Comparison of ENCODE assay signal across 8 cellular contexts in genomic region chr10:118423800-118424479, GRCh38.
DNase-seq lines count a peak whose midpoint lies in the region; ATAC-seq, FAIRE-seq and TF ChIP-seq lines count a peak whose summit lies in the region.

No MANE protein-coding gene starts in this region.

- H3K9me3 Mint-ChIP-seq in activated CD4-positive, alpha-beta T cell treated with anti-CD3 and anti-CD28 coated beads for 36 hours (ENCODE audit: low read depth), result no peaks in the 10 kb centered on the region

- DNase-seq in AG09309 (ENCODE audit: low read depth) (peak; percentile 59), NCI-H460 (ENCODE audit: extremely low read depth, low read depth) (peak; percentile 86), colonic mucosa (peak; percentile 73), HepG2 (ENCODE audit: low spot score) (peak; percentile 89)
- DNase-seq in activated CD4-positive, alpha-beta T cell treated with anti-CD3 and anti-CD28 coated beads for 36 hours, result peak; percentile 87
- peak; percentile 22 to 74 (median 36) for DNase-seq in stimulated activated CD4-positive, alpha-beta T cell treated with anti-CD3 and anti-CD28 coated beads, TNF-alpha, amount 100 ng/mL, for 24 hours (ENCODE audit: low read depth in 3 of 3)

- no peaks in the 10 kb centered on the region for H3K79me2 ChIP-seq in HepG2 (ENCODE audit: insufficient read depth, low read length)

- CTCF ChIA-PET in activated CD4-positive, alpha-beta T cell treated with anti-CD3 and anti-CD28 coated beads for 36 hours (lab: Charles Lee), result interaction anchor here (0.5 to 1.9 kb wide), 7 partner anchors 8 to 972 kb away, joined by 3 to 6 read pairs (median 3); no protein-coding TSS in a partner anchor
- CTCF ChIA-PET in HepG2 (lab: Yijun Ruan, JAX; ENCODE audit: low intra/inter-chr PET ratio, low total read pairs), result interaction anchor here (1.1 to 1.3 kb wide), 3 partner anchors 115 to 928 kb away, joined by 4 to 5 read pairs (median 5); no protein-coding TSS in a partner anchor

- in situ Hi-C loops in HepG2 (cut with HindIII; ENCODE audit: extremely low pct_ligation_motif_present, low pct_unique_long_range_greater_than_20kb), result no loop called here

- TF ChIP-seq EP300 in HepG2 (IDR thresholded peaks at IDR 0.05; ENCODE audit: low read depth in 2 of 2, low read length in 2 of 2) (no peak), HepG2 (CRISPR knock-in tag; IDR thresholded peaks at IDR 0.05; ENCODE audit: borderline replicate concordance) (no peak)

- no peak for TF ChIP-seq POLR2A in HepG2 (IDR thresholded peaks at IDR 0.05; ENCODE audit: insufficient read depth in 1 of 2, low read depth in 2 of 2, low read length in 2 of 2)

- no peak overlapping the region for H2AFZ ChIP-seq in HepG2 (ENCODE audit: low read length)

- FAIRE-seq in HepG2 (lab: Jason Lieb, UNC), result peak; percentile 74

- no TSS peak for BruUV-seq in HepG2 (replicated peaks; lab: Mats Ljungman, UMichigan)

- H3K36me3 Mint-ChIP-seq in activated CD4-positive, alpha-beta T cell treated with anti-CD3 and anti-CD28 coated beads for 36 hours (ENCODE audit: low read depth), result no peaks in the 10 kb centered on the region

- TF ChIP-seq CTCF in AG09309 (IDR thresholded peaks at IDR 0.05; ENCODE audit: control insufficient read depth, insufficient read depth, low read depth, low read length, missing control alignments) (peak; percentile 87), colonic mucosa (IDR thresholded peaks at IDR 0.05) (peak; percentile 70), HepG2 (CRISPR knock-in tag; IDR thresholded peaks at IDR 0.05) (peak; percentile 81)

- H3K4me1 ChIP-seq in colonic mucosa (no peaks in the 10 kb centered on the region), HepG2 (ENCODE audit: insufficient read depth, low read length) (no peaks in the 10 kb centered on the region)

- peaks cover 2% of the 10 kb centered on the region for H3K4me1 Mint-ChIP-seq in activated CD4-positive, alpha-beta T cell treated with anti-CD3 and anti-CD28 coated beads for 36 hours

- H3K27ac ChIP-seq in colonic mucosa (no peak overlapping the region), HepG2 (ENCODE audit: extremely low read length, insufficient read depth, low read length) (no peak overlapping the region)

- no peaks in the 10 kb centered on the region for H4K20me1 ChIP-seq in HepG2 (ENCODE audit: insufficient read depth, low read length)

- peak; percentile 84 for ATAC-seq in GM18909 (IDR thresholded peaks at IDR 0.05; ENCODE audit: poor library complexity, unreplicated experiment)
- ATAC-seq in HG03196 (IDR thresholded peaks at IDR 0.05; ENCODE audit: unreplicated experiment), result peak; percentile 86
- peak; percentile 94 for ATAC-seq in activated CD4-positive, alpha-beta T cell treated with anti-CD3 and anti-CD28 coated beads for 36 hours
- peak; percentile 100 for ATAC-seq in HepG2

- no peak overlapping the region for H3K4me3 Mint-ChIP-seq in activated CD4-positive, alpha-beta T cell treated with anti-CD3 and anti-CD28 coated beads for 36 hours

- POLR2A ChIA-PET in activated CD4-positive, alpha-beta T cell treated with anti-CD3 and anti-CD28 coated beads for 36 hours (lab: Charles Lee), result no interaction called here
- POLR2A ChIA-PET in HepG2 (lab: Yijun Ruan, JAX), result no interaction called here

- peaks cover 24% of the 10 kb centered on the region for H3K27me3 Mint-ChIP-seq in activated CD4-positive, alpha-beta T cell treated with anti-CD3 and anti-CD28 coated beads for 36 hours

- intact Hi-C loops in activated CD4-positive, alpha-beta T cell treated with anti-CD3 and anti-CD28 coated beads for 36 hours (cut with DNase I, micrococcal nuclease), result loop anchor here (1.0 to 5.0 kb wide), 3 partner anchors 82 to 928 kb away; partner anchors contain the start of gene FAM204A (in 1 of the 2)
- intact Hi-C loops in colonic mucosa (cut with DNase I), result loop anchor here (5.0 to 10.0 kb wide), 2 partner anchors 118 to 929 kb away; no protein-coding TSS in a partner anchor
- intact Hi-C loops in HepG2 (cut with micrococcal nuclease; ENCODE audit: unreplicated experiment), result loop anchor here (2.0 to 10.0 kb wide), 3 partner anchors 115 to 927 kb away; no protein-coding TSS in a partner anchor

- peak; percentile 70 for TF ChIP-seq RAD21 in HepG2 (CRISPR knock-in tag; IDR thresholded peaks at IDR 0.05)

- H3K4me3 ChIP-seq in AG09309 (ENCODE audit: control insufficient read depth, low read depth, low read length), result no peak overlapping the region
- H3K4me3 ChIP-seq in colonic mucosa, result no peak overlapping the region
- H3K4me3 ChIP-seq in HepG2 (replicated peaks in 1 of 3; ENCODE audit: insufficient read depth in 1 of 3, low read depth in 2 of 3, low read length in 3 of 3), result no peak overlapping the region

- H3K9me3 ChIP-seq in colonic mucosa (no peaks in the 10 kb centered on the region), HepG2 (ENCODE audit: low read length) (no peaks in the 10 kb centered on the region)

- H3K27me3 ChIP-seq in colonic mucosa (no peaks in the 10 kb centered on the region), HepG2 (ENCODE audit: control insufficient read depth in 1 of 2, insufficient read depth in 2 of 2, low read length in 2 of 2) (peaks cover 0 to 5% of the 10 kb centered on the region in 2 experiments; a peak in 1 of 5 replicates)

- no peak overlapping the region for H3K4me2 ChIP-seq in HepG2 (ENCODE audit: low read depth, low read length)

- WGBS in HepG2 (ENCODE audit: low lambda C conversion rate), result 1% methylated on average over 15 of the region's 15 CpGs

- H3K9ac ChIP-seq in colonic mucosa (ENCODE audit: low read depth in 2 of 2, low read length in 2 of 2), result no peak overlapping the region
- no peak overlapping the region for H3K9ac ChIP-seq in HepG2 (ENCODE audit: insufficient read depth, low read depth, low read length)

- no peak overlapping the region for H3K27ac Mint-ChIP-seq in activated CD4-positive, alpha-beta T cell treated with anti-CD3 and anti-CD28 coated beads for 36 hours

- H3K36me3 ChIP-seq in colonic mucosa (no peaks in the 10 kb centered on the region), HepG2 (replicated peaks in 1 of 2; ENCODE audit: control insufficient read depth in 1 of 2, insufficient read depth in 2 of 2, low read length in 2 of 2) (no peaks in the 10 kb centered on the region)

TF ChIP-seq in HepG2, 621 proteins besides CTCF, POLR2A, EP300 and RAD21 (continues in another document):
- TF ChIP-seq KDM2A (CRISPR knock-in tag; IDR thresholded peaks at IDR 0.05; ENCODE audit: borderline replicate concordance, low read depth) (peak; percentile 51; the same call in 1 of the 2 replicates), MYPOP (CRISPR knock-in tag; IDR thresholded peaks at IDR 0.05) (no peak), THAP11 (CRISPR knock-in tag; IDR thresholded peaks at IDR 0.05) (0 out of 2 replicates have a peak, but pooled peaks have one; percentile 28), ATF4 (CRISPR knock-in tag; IDR thresholded peaks at IDR 0.05) (no peak), IKZF1 (IDR thresholded peaks at IDR 0.05) (no peak), CREM (IDR thresholded peaks at IDR 0.05) (0 out of 2 replicates have a peak, but pooled peaks have one; percentile 15), CREM (CRISPR knock-in tag; IDR thresholded peaks at IDR 0.05) (no peak), MED1 (CRISPR knock-in tag; IDR thresholded peaks at IDR 0.05) (0 out of 2 replicates have a peak, but pooled peaks have one; percentile 9), ELK4 (CRISPR knock-in tag; IDR thresholded peaks at IDR 0.05; ENCODE audit: borderline replicate concordance) (no peak), ZNF768 (CRISPR knock-in tag; IDR thresholded peaks at IDR 0.05) (0 out of 2 replicates have a peak, but pooled peaks have one; percentile 32), BCL6 (CRISPR knock-in tag; IDR thresholded peaks at IDR 0.05) (0 out of 2 replicates have a peak, but pooled peaks have one; percentile 9), ELF1 (CRISPR knock-in tag; IDR thresholded peaks at IDR 0.05) (0 out of 2 replicates have a peak, but pooled peaks have one; percentile 16), DRAP1 (CRISPR knock-in tag; IDR thresholded peaks at IDR 0.05) (0 out of 2 replicates have a peak, but pooled peaks have one; percentile 13), SOX5 (CRISPR knock-in tag; IDR thresholded peaks at IDR 0.05; ENCODE audit: borderline replicate concordance) (0 out of 2 replicates have a peak, but pooled peaks have one; percentile 11)
- TF ChIP-seq, protein P1, sequence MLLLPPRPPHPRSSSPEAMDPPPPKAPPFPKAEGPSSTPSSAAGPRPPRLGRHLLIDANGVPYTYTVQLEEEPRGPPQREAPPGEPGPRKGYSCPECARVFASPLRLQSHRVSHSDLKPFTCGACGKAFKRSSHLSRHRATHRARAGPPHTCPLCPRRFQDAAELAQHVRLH (CRISPR knock-in tag; IDR thresholded peaks at IDR 0.05; ENCODE audit: borderline replicate concordance, low read depth), result 0 out of 2 replicates have a peak, but pooled peaks have one; percentile 42

Comparison
In these comparisons a context has a peak if more than half of its experiments do, and no peak if none do; other contexts are left out.
1. DNase-seq: peak in every context shown above with its lines; median percentile 89 in HepG2; 87 in activated CD4-positive, alpha-beta T cell treated with anti-CD3 and anti-CD28 coated beads for 36 hours; 86 in NCI-H460; 73 in colonic mucosa; 59 in AG09309; 36 in stimulated activated CD4-positive, alpha-beta T cell treated with anti-CD3 and anti-CD28 coated beads, TNF-alpha, amount 100 ng/mL, for 24 hours.